8 cellular contexts compared by ENCODE assay signal in genomic region chr12:50620050-50620974, GRCh38.
DNase-seq lines count a peak whose midpoint lies in the region; ATAC-seq and TF ChIP-seq lines count a peak whose summit lies in the region.

No MANE protein-coding gene starts in this region.

- no peak overlapping the region for H2AFZ ChIP-seq in smooth muscle cell (ENCODE audit: low read depth)

- H3K4me3 ChIP-seq in HFF-Myc (replicated peaks; ENCODE audit: low read depth, low read length) (peak overlapping the region; percentile 8; the same call in 1 of the 2 replicates), smooth muscle cell (no peak overlapping the region), ovary (no peak overlapping the region)

- peak; percentile 9 for TF ChIP-seq CTCF in HFF-Myc (IDR thresholded peaks at IDR 0.05; ENCODE audit: low read depth, low read length, missing control alignments)
- TF ChIP-seq CTCF in foreskin keratinocyte (conservative IDR thresholded peaks at IDR 0.05): peak; percentile 63
- no peak for TF ChIP-seq CTCF in smooth muscle cell (IDR thresholded peaks at IDR 0.05; ENCODE audit: borderline replicate concordance, insufficient read depth, poor library complexity, severe bottlenecking)
- no peak for TF ChIP-seq CTCF in ovary (IDR thresholded peaks at IDR 0.05)

- no peaks in the 10 kb centered on the region for H3K27me3 Mint-ChIP-seq in T-helper 17 cell

- no peaks in the 10 kb centered on the region for H3K36me3 ChIP-seq in smooth muscle cell (ENCODE audit: low read depth)
- no peaks in the 10 kb centered on the region for H3K36me3 ChIP-seq in ovary

- ATAC-seq in T-helper 17 cell (no peak), foreskin keratinocyte (peak; percentile 91), GM21825 (IDR thresholded peaks at IDR 0.05; ENCODE audit: unreplicated experiment) (no peak), HG02678 (IDR thresholded peaks at IDR 0.05; ENCODE audit: unreplicated experiment) (no peak)

- H3K4me1 ChIP-seq in foreskin keratinocyte (peaks cover 56% of the 10 kb centered on the region), smooth muscle cell (ENCODE audit: low read depth) (peaks cover 48% of the 10 kb centered on the region), ovary (ENCODE audit: insufficient read depth) (peaks cover 11% of the 10 kb centered on the region)

- intact Hi-C loops in ovary (cut with DNase I): no loop called here

- peaks cover 26% of the 10 kb centered on the region for H3F3A ChIP-seq in smooth muscle cell (ENCODE audit: low read depth)

- no peak overlapping the region for H3K4me3 Mint-ChIP-seq in T-helper 17 cell

- 24% methylated on average over 9 of the region's 9 CpGs for WGBS in smooth muscle cell (ENCODE audit: low lambda C conversion rate)
- whole genome bisulfite sequencing in ovary, 3 donors: 65 to 71% (median 66%) methylated on average over 9 of the region's 9 CpGs

- H3K27ac ChIP-seq in foreskin keratinocyte: peak overlapping the region; percentile 93
- peak overlapping the region; percentile 97 for H3K27ac ChIP-seq in smooth muscle cell (ENCODE audit: low read depth)
- no peak overlapping the region for H3K27ac ChIP-seq in ovary

- H3K36me3 Mint-ChIP-seq in T-helper 17 cell (ENCODE audit: low read depth): no peaks in the 10 kb centered on the region

- DNase-seq in AG08396 (ENCODE audit: low spot score): peak; percentile 84
- peak; percentile 61 for DNase-seq in HFF-Myc (ENCODE audit: extremely low read depth, low read depth)
- no peak for DNase-seq in T-helper 17 cell
- peak; percentile 95 to 98 for DNase-seq in foreskin keratinocyte
- no peak for DNase-seq in smooth muscle cell (lab: John Stamatoyannopoulos, UW; ENCODE audit: unreplicated experiment)
- no peak for DNase-seq in ovary

- H3K27ac Mint-ChIP-seq in T-helper 17 cell: peak overlapping the region; percentile 71

- H3K79me2 ChIP-seq in smooth muscle cell (ENCODE audit: low read depth): peaks cover 38% of the 10 kb centered on the region

- TF ChIP-seq EP300 in ovary (IDR thresholded peaks at IDR 0.05): no peak

- H3K4me2 ChIP-seq in smooth muscle cell: peak overlapping the region; percentile 65

- H3K27me3 ChIP-seq in foreskin keratinocyte (no peaks in the 10 kb centered on the region), smooth muscle cell (ENCODE audit: low read depth) (no peaks in the 10 kb centered on the region), ovary (no peaks in the 10 kb centered on the region)

- no peaks in the 10 kb centered on the region for H4K20me1 ChIP-seq in smooth muscle cell (ENCODE audit: low read depth)

- H3K4me1 Mint-ChIP-seq in T-helper 17 cell: peaks cover 42% of the 10 kb centered on the region

- no peak for TF ChIP-seq POLR2A in ovary (IDR thresholded peaks at IDR 0.05)

- H3K9ac ChIP-seq in smooth muscle cell (ENCODE audit: low read depth): peak overlapping the region; percentile 83

- H3K9me3 ChIP-seq in T-helper 17 cell (ENCODE audit: control insufficient read depth, low read length, poor library complexity, severe bottlenecking): no peaks in the 10 kb centered on the region
- H3K9me3 ChIP-seq in smooth muscle cell (replicated peaks; ENCODE audit: low read depth): no peaks in the 10 kb centered on the region
- no peaks in the 10 kb centered on the region for H3K9me3 ChIP-seq in ovary

Comparison
In these comparisons a context has a peak if more than half of its experiments do, and no peak if none do; other contexts are left out.
1. DNase-seq: peak in AG08396 (single experiment), HFF-Myc (single experiment) and foreskin keratinocyte (2 of 2); none in T-helper 17 cell (0 of 3), smooth muscle cell (single experiment) and ovary (0 of 5).
2. CTCF ChIP-seq: peak in HFF-Myc (single experiment) and foreskin keratinocyte (single experiment); none in smooth muscle cell (single experiment) and ovary (0 of 3).
3. H3K27ac ChIP-seq: peak in foreskin keratinocyte (single experiment) and smooth muscle cell (single experiment); none in ovary (0 of 2).